15 cellular contexts compared by ENCODE assay signal in the genomic region with DNA sequence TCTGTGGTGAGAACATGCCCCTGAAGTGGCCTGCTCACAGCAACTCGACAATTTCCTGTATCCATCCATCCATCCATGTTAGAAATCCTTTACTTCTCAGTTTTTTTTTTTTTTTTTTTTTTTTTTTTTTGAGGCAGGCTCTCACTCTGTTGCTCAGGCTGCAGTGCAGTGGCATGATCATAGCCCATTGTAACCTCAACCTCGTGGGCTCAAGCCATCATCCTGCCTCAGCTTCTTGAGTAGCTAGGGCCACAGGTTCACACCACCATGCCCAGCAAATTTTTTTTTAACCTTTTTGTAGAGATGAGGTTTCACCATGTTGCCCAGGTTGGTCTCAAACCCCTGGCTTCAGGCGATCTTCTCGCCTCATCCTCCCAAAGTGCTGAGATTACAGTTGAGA.
"Had no signal": no experiment of that assay in that cellular context is flagged by ENCODE, and none has a peak within 500 bp of the region (broad histone marks: within the 10 kb centered on the region; RNA-seq: fewer than 3 reads in every experiment).

No MANE protein-coding gene starts in this region.

- H3K27ac ChIP-seq: heart left ventricle, sigmoid colon, tibial nerve had no signal

- H3K27me3 ChIP-seq: heart left ventricle, sigmoid colon, tibial nerve had no signal

- H3K9me3 Mint-ChIP-seq: activated T-cell treated with anti-CD3 and anti-CD28 coated beads, Interleukin-2, amount 50 U/mL, for 4 hours; memory B cell had no signal

- H3K9me3 ChIP-seq: heart left ventricle, sigmoid colon, tibial nerve had no signal

- ATAC-seq: activated T-cell treated with anti-CD3 and anti-CD28 coated beads, Interleukin-2, amount 50 U/mL, for 4 hours; heart left ventricle; left colon had no signal

- H3K27ac Mint-ChIP-seq: memory B cell had no signal

- H3K4me3 ChIP-seq: heart left ventricle, sigmoid colon, tibial nerve had no signal

- H3K27me3 Mint-ChIP-seq: memory B cell had no signal

- DNase-seq: activated CD4-positive, alpha-beta T cell treated with anti-CD3 and anti-CD28 coated beads for 48 hours; activated CD8-positive, alpha-beta memory T cell treated with anti-CD3 and anti-CD28 coated beads, Interleukin-2, amount 50 U/mL, for 48 hours; activated naive CD4-positive, alpha-beta T cell treated with Interleukin-2 at 50 U/mL for 16 hours; activated T-cell treated with anti-CD3 and anti-CD28 coated beads, Interleukin-2, amount 50 U/mL, for 4 hours; cortex of kidney; heart left ventricle; islet precursor cell; left colon; occipital lobe; sigmoid colon; stimulated activated CD4-positive, alpha-beta T cell treated with anti-CD3 and anti-CD28 coated beads, Interleukin-4, amount 100 ng/mL, for 1 hour; stimulated activated naive CD4-positive, alpha-beta T cell treated with Interleukin-2 at 50 U/mL for 16 hours; T1000 had no signal

- H3K36me3 ChIP-seq: sigmoid colon, tibial nerve had no signal

- H3K4me3 Mint-ChIP-seq: memory B cell had no signal
